Comparison of ENCODE assay signal across 13 cellular contexts in the genomic region with DNA sequence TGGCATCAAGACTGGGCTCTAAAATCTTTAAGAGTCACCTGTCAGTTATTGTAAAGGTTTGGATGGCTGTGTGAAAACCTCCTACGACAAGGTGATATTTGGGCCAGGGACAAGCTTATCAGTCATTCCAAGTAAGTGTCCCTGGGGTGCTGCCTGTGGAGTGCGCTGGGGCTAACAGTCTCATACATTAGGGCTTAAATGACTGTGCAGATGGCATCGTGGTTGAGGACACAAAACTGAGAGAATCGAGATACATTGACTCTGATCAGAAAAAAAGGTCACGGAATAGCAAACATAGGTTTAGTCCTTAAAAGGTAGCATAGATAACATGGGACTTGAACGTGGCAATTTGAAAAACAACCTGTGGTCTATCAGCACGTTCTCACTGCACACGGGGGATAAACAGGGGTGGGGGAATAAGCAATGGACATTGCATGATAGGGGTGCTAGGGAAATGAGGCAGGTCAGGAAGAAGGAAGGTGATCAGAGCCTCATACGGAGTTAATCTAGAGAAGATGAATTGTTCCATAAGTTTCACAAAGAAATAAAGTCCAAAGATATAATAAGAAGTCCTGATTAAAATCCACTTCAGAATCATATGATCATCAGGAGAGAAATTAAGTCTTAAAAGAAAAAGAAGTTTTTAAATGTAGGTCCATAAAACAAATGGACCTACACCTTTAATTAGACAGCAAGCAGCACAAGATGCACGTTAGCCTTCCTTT.
DNase-seq lines count a peak whose midpoint lies in the region; ATAC-seq and TF ChIP-seq lines count a peak whose summit lies in the region.
"Had no signal": no experiment of that assay in that cellular context is flagged by ENCODE, and none has a peak within 500 bp of the region (broad histone marks: within the 10 kb centered on the region; RNA-seq: fewer than 3 reads in every experiment).

No MANE protein-coding gene starts in this region.

- H3K4me3 Mint-ChIP-seq in activated naive CD4-positive, alpha-beta T cell treated with anti-CD3 and anti-CD28 coated beads, Interleukin-2, amount 10 ng/mL, durations not matched to agents 7 days and 5 days, result peak overlapping the region; percentile 84
- H3K4me3 Mint-ChIP-seq in activated CD4-positive, alpha-beta memory T cell treated with anti-CD3 and anti-CD28 coated beads, Interleukin-2, amount 10 ng/mL, durations not matched to agents 7 days and 5 days, result peak overlapping the region; percentile 80
- H3K4me3 Mint-ChIP-seq in stimulated activated naive B cell treated with anti-CD40 and anti-IgM and Interleukin-4, amounts not matched to agents 10 μg/mL and 1 μg/mL and 100 μg/mL, for 72 hours, result peak overlapping the region; percentile 5 to 33

- no peaks in the 10 kb centered on the region for H3K9me3 Mint-ChIP-seq in activated naive CD4-positive, alpha-beta T cell treated with anti-CD3 and anti-CD28 coated beads, Interleukin-2, amount 10 ng/mL, durations not matched to agents 7 days and 5 days
- no peaks in the 10 kb centered on the region for H3K9me3 Mint-ChIP-seq in activated CD4-positive, alpha-beta memory T cell treated with anti-CD3 and anti-CD28 coated beads, Interleukin-2, amount 10 ng/mL, durations not matched to agents 7 days and 5 days
- H3K9me3 Mint-ChIP-seq in stimulated activated naive B cell treated with anti-CD40 and anti-IgM and Interleukin-4, amounts not matched to agents 10 μg/mL and 1 μg/mL and 100 μg/mL, for 72 hours, result no peaks in the 10 kb centered on the region

- DNase-seq in activated naive CD4-positive, alpha-beta T cell treated with anti-CD3 and anti-CD28 coated beads, Interleukin-2, amount 10 ng/mL, durations not matched to agents 7 days and 5 days, result no peak
- no peak for DNase-seq in activated naive CD4-positive, alpha-beta T cell (lab: John Stamatoyannopoulos, UW)
- no peak for DNase-seq in activated CD4-positive, alpha-beta memory T cell treated with anti-CD3 and anti-CD28 coated beads, Interleukin-2, amount 10 ng/mL, durations not matched to agents 7 days and 5 days
- peak; percentile 56 for DNase-seq in stimulated activated naive B cell treated with anti-CD40 and anti-IgM and Interleukin-4, amounts not matched to agents 10 μg/mL and 1 μg/mL and 100 μg/mL, for 72 hours
- DNase-seq in NCI-H1417 treated with DMSO at 0.1 percent for 48 hours (lab: John Stamatoyannopoulos, UW), result no peak
- no peak for DNase-seq in NCI-H226
- DNase-seq in HEK293T (ENCODE audit: extremely low spot score), result no peak
- DNase-seq: EL; GM23248; NCI-H187 treated with DMSO at 0.1 percent for 48 hours; occipital lobe; stimulated activated CD4-positive, alpha-beta T cell treated with anti-CD3 and anti-CD28 coated beads, Interleukin-12 subunit alpha, Interleukin-12 subunit beta, amount 100 ng/mL, for 4 hours had no signal

- peak; percentile 32 for ATAC-seq in GM21786 (IDR thresholded peaks at IDR 0.05; ENCODE audit: unreplicated experiment)
- ATAC-seq in stimulated activated naive B cell treated with anti-CD40 and anti-IgM and Interleukin-4, amounts not matched to agents 10 μg/mL and 1 μg/mL and 100 μg/mL, for 72 hours (replicated peaks), result peak; percentile 73 to 76

- H3K36me3 Mint-ChIP-seq in activated naive CD4-positive, alpha-beta T cell treated with anti-CD3 and anti-CD28 coated beads, Interleukin-2, amount 10 ng/mL, durations not matched to agents 7 days and 5 days, result peaks cover 66% of the 10 kb centered on the region
- peaks cover 76% of the 10 kb centered on the region for H3K36me3 Mint-ChIP-seq in activated CD4-positive, alpha-beta memory T cell treated with anti-CD3 and anti-CD28 coated beads, Interleukin-2, amount 10 ng/mL, durations not matched to agents 7 days and 5 days (ENCODE audit: low read depth)
- peaks cover 4 to 9% of the 10 kb centered on the region in 2 donors for H3K36me3 Mint-ChIP-seq in stimulated activated naive B cell treated with anti-CD40 and anti-IgM and Interleukin-4, amounts not matched to agents 10 μg/mL and 1 μg/mL and 100 μg/mL, for 72 hours

- peaks cover 12% of the 10 kb centered on the region for H3K4me1 Mint-ChIP-seq in activated naive CD4-positive, alpha-beta T cell treated with anti-CD3 and anti-CD28 coated beads, Interleukin-2, amount 10 ng/mL, durations not matched to agents 7 days and 5 days
- H3K4me1 Mint-ChIP-seq in activated CD4-positive, alpha-beta memory T cell treated with anti-CD3 and anti-CD28 coated beads, Interleukin-2, amount 10 ng/mL, durations not matched to agents 7 days and 5 days, result peaks cover 28% of the 10 kb centered on the region
- H3K4me1 Mint-ChIP-seq in stimulated activated naive B cell treated with anti-CD40 and anti-IgM and Interleukin-4, amounts not matched to agents 10 μg/mL and 1 μg/mL and 100 μg/mL, for 72 hours, result peaks cover 57 to 93% of the 10 kb centered on the region in 2 donors

- no peaks in the 10 kb centered on the region for H3K27me3 Mint-ChIP-seq in activated naive CD4-positive, alpha-beta T cell treated with anti-CD3 and anti-CD28 coated beads, Interleukin-2, amount 10 ng/mL, durations not matched to agents 7 days and 5 days
- no peaks in the 10 kb centered on the region for H3K27me3 Mint-ChIP-seq in activated CD4-positive, alpha-beta memory T cell treated with anti-CD3 and anti-CD28 coated beads, Interleukin-2, amount 10 ng/mL, durations not matched to agents 7 days and 5 days
- no peaks in the 10 kb centered on the region for H3K27me3 Mint-ChIP-seq in stimulated activated naive B cell treated with anti-CD40 and anti-IgM and Interleukin-4, amounts not matched to agents 10 μg/mL and 1 μg/mL and 100 μg/mL, for 72 hours

- POLR2A ChIA-PET in activated CD4-positive, alpha-beta memory T cell treated with anti-CD3 and anti-CD28 coated beads, Interleukin-2, amount 10 ng/mL, durations not matched to agents 7 days and 5 days (lab: Charles Lee), result interaction anchor here (1.0 to 41.9 kb wide), 7 partner anchors 9 to 69 kb away, joined by 3 to 1110 read pairs (median 4); no protein-coding TSS in a partner anchor
- POLR2A ChIA-PET in HEK293T (lab: Yijun Ruan, JAX), result no interaction called here

- peak overlapping the region; percentile 96 for H3K27ac Mint-ChIP-seq in activated naive CD4-positive, alpha-beta T cell treated with anti-CD3 and anti-CD28 coated beads, Interleukin-2, amount 10 ng/mL, durations not matched to agents 7 days and 5 days
- H3K27ac Mint-ChIP-seq in activated CD4-positive, alpha-beta memory T cell treated with anti-CD3 and anti-CD28 coated beads, Interleukin-2, amount 10 ng/mL, durations not matched to agents 7 days and 5 days, result peak overlapping the region; percentile 92
- H3K27ac Mint-ChIP-seq in stimulated activated naive B cell treated with anti-CD40 and anti-IgM and Interleukin-4, amounts not matched to agents 10 μg/mL and 1 μg/mL and 100 μg/mL, for 72 hours, result peak overlapping the region; percentile 85

- CTCF ChIA-PET in activated naive CD4-positive, alpha-beta T cell treated with anti-CD3 and anti-CD28 coated beads, Interleukin-2, amount 10 ng/mL, durations not matched to agents 7 days and 5 days (lab: Charles Lee), result interaction anchor here (0.7 kb wide), 1 partner anchor 569 kb away, joined by 4 read pairs; no protein-coding TSS in a partner anchor
- CTCF ChIA-PET in activated CD4-positive, alpha-beta memory T cell treated with anti-CD3 and anti-CD28 coated beads, Interleukin-2, amount 10 ng/mL, durations not matched to agents 7 days and 5 days (lab: Charles Lee), result no interaction called here
- CTCF ChIA-PET in HEK293T (lab: Yijun Ruan, JAX), result interaction anchor here (1.5 kb wide), 1 partner anchor 17 kb away, joined by 6 read pairs; no protein-coding TSS in a partner anchor

TF ChIP-seq in HEK293T, 16 proteins besides CTCF, POLR2A, EP300 and RAD21:
- TF ChIP-seq CTBP1 (IDR thresholded peaks at IDR 0.05; ENCODE audit: borderline replicate concordance) (no peak), PKNOX1 (IDR thresholded peaks at IDR 0.05) (no peak), FOXA1 (IDR thresholded peaks at IDR 0.05) (no peak), NFRKB (IDR thresholded peaks at IDR 0.05) (no peak), SP1 (IDR thresholded peaks at IDR 0.05) (no peak), FOXM1 (IDR thresholded peaks at IDR 0.05; ENCODE audit: borderline replicate concordance) (no peak), ELF4 (IDR thresholded peaks at IDR 0.05) (no peak), TARDBP (IDR thresholded peaks at IDR 0.05) (no peak), HDGF (IDR thresholded peaks at IDR 0.05; ENCODE audit: borderline replicate concordance) (no peak), SUZ12 (IDR thresholded peaks at IDR 0.05) (no peak)

Comparison
In these comparisons a context has a peak if more than half of its experiments do, and no peak if none do; other contexts are left out.
1. H3K4me3 Mint-ChIP-seq: peak in every context shown above with its lines; median percentile 84 in activated naive CD4-positive, alpha-beta T cell treated with anti-CD3 and anti-CD28 coated beads, Interleukin-2, amount 10 ng/mL, durations not matched to agents 7 days and 5 days; 80 in activated CD4-positive, alpha-beta memory T cell treated with anti-CD3 and anti-CD28 coated beads, Interleukin-2, amount 10 ng/mL, durations not matched to agents 7 days and 5 days; 19 in stimulated activated naive B cell treated with anti-CD40 and anti-IgM and Interleukin-4, amounts not matched to agents 10 μg/mL and 1 μg/mL and 100 μg/mL, for 72 hours.